ENCODE assay signal across 22 cellular contexts in the genomic region with DNA sequence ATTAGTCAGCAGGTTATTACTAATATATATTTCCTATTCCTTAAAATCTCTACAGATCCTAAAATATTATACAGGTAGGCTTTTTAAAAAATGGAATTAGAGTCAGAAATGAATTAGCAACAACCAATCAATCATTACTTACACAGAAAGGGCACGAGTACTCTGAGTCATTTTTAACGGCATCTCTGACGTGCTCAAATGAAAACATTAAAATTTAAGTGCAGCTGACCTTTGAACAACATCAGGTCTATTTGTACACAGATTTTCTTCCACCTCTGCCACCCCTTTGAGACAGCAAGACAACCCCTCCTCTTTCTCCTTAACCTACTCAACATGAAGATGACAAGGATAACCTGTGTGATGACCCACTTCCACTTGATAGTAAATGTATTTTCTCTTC. TPM values are rescaled to one million over a fixed set of nuclear protein-coding genes. Genes with fewer than 3 reads are reported as not detected.
DNase-seq lines count a peak whose midpoint lies in the region; ATAC-seq and TF ChIP-seq lines count a peak whose summit lies in the region.
"Had no signal": no experiment of that assay in that cellular context is flagged by ENCODE, and none has a peak within 500 bp of the region (broad histone marks: within the 10 kb centered on the region; RNA-seq: fewer than 3 reads in every experiment).

No MANE protein-coding gene starts in this region.

- TF ChIP-seq CTCF in HCT116 (IDR thresholded peaks at IDR 0.05 in 2 of 3, conservative IDR thresholded peaks at IDR 0.05 in 1 of 3; ENCODE audit: borderline replicate concordance in 1 of 3, insufficient read depth in 1 of 3, low read depth in 2 of 3, low read length in 2 of 3) (no peak), fibroblast of villous mesenchyme (IDR thresholded peaks at IDR 0.05; ENCODE audit: insufficient read depth, low read depth, low read length) (no peak)

- no peaks in the 10 kb centered on the region for H3K27me3 ChIP-seq in HCT116 (ENCODE audit: insufficient read depth, low read length)
- H3K27me3 ChIP-seq: BLaER1 treated with 17β-estradiol and CSF1 and Interleukin-3, amounts not matched to agents 10 nM and 100 nM had no signal

- H3K9ac ChIP-seq in HCT116 (ENCODE audit: low read length), result no peak overlapping the region
- H3K9ac ChIP-seq: BLaER1 treated with 17β-estradiol and CSF1 and Interleukin-3, amounts not matched to agents 10 nM and 100 nM had no signal

- CTCF ChIA-PET in HCT116 (lab: Charles Lee), result no interaction called here

- DNase-seq in Caki2 (ENCODE audit: low read depth), result peak; percentile 18
- DNase-seq in HCT116 (ENCODE audit: low read depth, low spot score), result no peak
- DNase-seq in fibroblast of villous mesenchyme (ENCODE audit: low read depth), result peak; percentile 13
- DNase-seq in renal cortical epithelial cell (ENCODE audit: low read depth), result peak; percentile 27
- no peak for DNase-seq in activated naive CD4-positive, alpha-beta T cell treated with anti-CD3 and anti-CD28 coated beads, Interleukin-2, amount 50 U/mL, for 72 hours (ENCODE audit: low spot score in 2 of 2)
- no peak for DNase-seq in NCI-H2107 treated with DMSO at 0.1 percent for 48 hours (lab: John Stamatoyannopoulos, UW; ENCODE audit: unreplicated experiment)
- DNase-seq in NCI-H82 treated with DMSO at 0.1 percent for 48 hours (lab: John Stamatoyannopoulos, UW; ENCODE audit: unreplicated experiment), result no peak
- DNase-seq: AML-193; CD4-positive, alpha-beta T cell; Kasumi-1; NCI-H1092 treated with DMSO at 0.1 percent for 48 hours; NCI-H1436; NCI-H187; NCI-H2081 treated with DMSO at 0.1 percent for 48 hours; NCI-H2171 treated with DMSO at 0.1 percent for 48 hours; NCI-H345; NCI-H510A treated with DMSO at 0.1 percent for 48 hours; NCI-H748 treated with DMSO at 0.1 percent for 48 hours had no signal

- RAD21 ChIA-PET in HCT116 (lab: Charles Lee; ENCODE audit: low non-redundant PET in 1 of 2, low total read pairs in 2 of 2, uncharacterized antibody in 2 of 2, unreplicated experiment in 2 of 2), result no interaction called here

- no TSS peak for BruUV-seq in HCT116 (replicated peaks; lab: Mats Ljungman, UMichigan)

- no peak for TF ChIP-seq POLR2A in HCT116 (IDR thresholded peaks at IDR 0.05; ENCODE audit: borderline replicate concordance, extremely low read depth, insufficient read depth, insufficient read length)

- peaks cover 31 to 66% of the 10 kb centered on the region in 2 donors for H3K36me3 Mint-ChIP-seq in activated naive CD4-positive, alpha-beta T cell treated with anti-CD3 and anti-CD28 coated beads, Interleukin-2, amount 50 U/mL, for 72 hours

- H3K36me3 ChIP-seq in HCT116 (ENCODE audit: control insufficient read depth in 1 of 2, insufficient read depth in 2 of 2, low read length in 2 of 2), result peaks cover 0 to 10% of the 10 kb centered on the region in 2 experiments; a peak in 1 of 4 replicates

- H3K4me1 ChIP-seq in HCT116 (ENCODE audit: control insufficient read depth in 1 of 2, insufficient read depth in 2 of 2, low read length in 2 of 2), result peaks cover 4 to 12% of the 10 kb centered on the region in 2 experiments; a peak in 3 of 4 replicates
- H3K4me1 ChIP-seq: A549; BLaER1 treated with 17β-estradiol and CSF1 and Interleukin-3, amounts not matched to agents 10 nM and 100 nM had no signal

- H3K9me3 Mint-ChIP-seq in activated naive CD4-positive, alpha-beta T cell treated with anti-CD3 and anti-CD28 coated beads, Interleukin-2, amount 50 U/mL, for 72 hours, result peaks cover 0 to 11% of the 10 kb centered on the region in 2 donors

- intact Hi-C loops in HCT116 (cut with micrococcal nuclease), result no loop called here

- no peaks in the 10 kb centered on the region for H3K9me2 ChIP-seq in HCT116 (ENCODE audit: insufficient read depth)

- no peak overlapping the region for H3K27ac ChIP-seq in HCT116 (ENCODE audit: low read depth, low read length)
- H3K27ac ChIP-seq: A549; BLaER1 treated with 17β-estradiol and CSF1 and Interleukin-3, amounts not matched to agents 10 nM and 100 nM had no signal

- H4K20me1 ChIP-seq in HCT116 (ENCODE audit: insufficient read depth), result no peaks in the 10 kb centered on the region
- H4K20me1 ChIP-seq: BLaER1 treated with 17β-estradiol and CSF1 and Interleukin-3, amounts not matched to agents 10 nM and 100 nM had no signal

- H3K27ac Mint-ChIP-seq in activated naive CD4-positive, alpha-beta T cell treated with anti-CD3 and anti-CD28 coated beads, Interleukin-2, amount 50 U/mL, for 72 hours, result no peak overlapping the region
- H3K27ac Mint-ChIP-seq: CD4-positive, alpha-beta T cell had no signal

- no peaks in the 10 kb centered on the region for H3K9me3 ChIP-seq in HCT116 (ENCODE audit: control insufficient read depth in 1 of 2, insufficient read depth in 1 of 2, low read depth in 1 of 2, low read length in 2 of 2)
- H3K9me3 ChIP-seq: A549 had no signal

- H3K79me2 ChIP-seq in HCT116 (ENCODE audit: insufficient read depth, low read length), result no peaks in the 10 kb centered on the region; the same call in 1 of the 2 replicates

- H2AFZ ChIP-seq in HCT116 (ENCODE audit: low read depth, low read length, poor library complexity, severe bottlenecking), result no peak overlapping the region

- in situ Hi-C loops in Caki2 (cut with HindIII; ENCODE audit: low pct_unique_long_range_greater_than_20kb, low sequenced_read_pairs), result no loop called here

- no peak for TF ChIP-seq RAD21 in HCT116 (IDR thresholded peaks at IDR 0.05; ENCODE audit: low read depth)

- H3K4me2 ChIP-seq in HCT116 (ENCODE audit: low read length), result peak overlapping the region; percentile 33; the same call in 1 of the 2 replicates
- H3K4me2 ChIP-seq: A549; BLaER1 treated with 17β-estradiol and CSF1 and Interleukin-3, amounts not matched to agents 10 nM and 100 nM had no signal

- ATAC-seq in HCT116, result no peak
- ATAC-seq in activated naive CD4-positive, alpha-beta T cell treated with anti-CD3 and anti-CD28 coated beads, Interleukin-2, amount 50 U/mL, for 72 hours, result no peak
- ATAC-seq: A549, K562, Right ventricle myocardium inferior had no signal

- no peak overlapping the region for H3K4me3 ChIP-seq in HCT116 (replicated peaks in 1 of 2; ENCODE audit: low read depth in 1 of 2, low read length in 2 of 2)
- H3K4me3 ChIP-seq in fibroblast of villous mesenchyme (ENCODE audit: low read depth, low read length), result no peak overlapping the region
- H3K4me3 ChIP-seq: A549; BLaER1 treated with 17β-estradiol and CSF1 and Interleukin-3, amounts not matched to agents 10 nM and 100 nM; K562 had no signal

- POLR2A ChIA-PET in HCT116 (lab: Charles Lee), result no interaction called here

TF ChIP-seq in HCT116, 20 proteins besides CTCF, POLR2A, EP300 and RAD21:
- TF ChIP-seq TCF7L2 (IDR thresholded peaks at IDR 0.05; ENCODE audit: borderline replicate concordance, extremely low read depth, insufficient read depth, insufficient read length), result no peak
- no peak for TF ChIP-seq SRF (IDR thresholded peaks at IDR 0.05; ENCODE audit: low read depth)
- no peak for TF ChIP-seq CEBPB (IDR thresholded peaks at IDR 0.05; ENCODE audit: low read depth)
- TF ChIP-seq FOSL1 (IDR thresholded peaks at IDR 0.05; ENCODE audit: low read depth), result no peak
- TF ChIP-seq YY1 (IDR thresholded peaks at IDR 0.05; ENCODE audit: extremely low read depth, insufficient replicate concordance, low read depth, low read length), result no peak
- no peak for TF ChIP-seq CBX3 (IDR thresholded peaks at IDR 0.05; ENCODE audit: low read depth)
- no peak for TF ChIP-seq JUND (IDR thresholded peaks at IDR 0.05)

RNA-seq across cellular contexts. Expression of a gene that starts 19.1 kb away (rescaled TPM):
- total RNA-seq in Caki2 (2014; rRNA removed; shearing (Covaris generic); ENCODE audit: low replicate concordance), result 6.8 and 12.1 TPM in 2 replicates
- 29.0 TPM for total RNA-seq in HCT116 (2021; ENCODE audit: unreplicated experiment)
- polyA plus RNA-seq in HCT116 (2012), result 10.8 and 13.3 TPM in 2 replicates
- 13.2 and 13.4 TPM in 2 replicates for total RNA-seq in fibroblast of villous mesenchyme
- total RNA-seq in renal cortical epithelial cell, result 21.4 and 43.2 TPM in 2 replicates
- 10 to 100 TPM; 24.1 to 39.7 TPM for total RNA-seq in activated naive CD4-positive, alpha-beta T cell treated with anti-CD3 and anti-CD28 coated beads, Interleukin-2, amount 50 U/mL, for 72 hours

Comparison
In these comparisons a context has a peak if more than half of its experiments do, and no peak if none do; other contexts are left out.
1. DNase-seq: peak in Caki2 (single experiment), fibroblast of villous mesenchyme (single experiment) and renal cortical epithelial cell (single experiment); none in HCT116 (single experiment), activated naive CD4-positive, alpha-beta T cell treated with anti-CD3 and anti-CD28 coated beads, Interleukin-2, amount 50 U/mL, for 72 hours (0 of 2), NCI-H2107 treated with DMSO at 0.1 percent for 48 hours (single experiment) and NCI-H82 treated with DMSO at 0.1 percent for 48 hours (single experiment).